In the genomic region with DNA sequence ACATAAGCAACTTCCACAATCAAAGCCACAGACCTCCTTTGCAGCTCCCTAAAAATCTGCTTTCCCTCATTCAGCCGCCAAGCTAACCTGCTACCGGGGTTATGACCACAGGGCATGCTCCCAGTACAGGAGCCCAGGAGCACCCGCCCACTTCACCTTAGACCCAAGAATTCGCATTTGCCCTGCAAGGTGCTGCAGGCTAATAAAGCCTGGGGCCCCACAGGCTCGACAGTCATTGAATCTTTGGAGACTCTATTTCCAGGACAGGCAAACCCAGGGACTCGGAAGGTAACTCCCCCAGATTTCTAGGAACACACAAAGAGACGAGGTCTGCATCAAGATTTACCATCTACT, we compare ENCODE assay signal across 8 cellular contexts. TPM values are rescaled to one million over a fixed set of nuclear protein-coding genes. Genes with fewer than 3 reads are reported as not detected.
DNase-seq lines count a peak whose midpoint lies in the region; ATAC-seq and TF ChIP-seq lines count a peak whose summit lies in the region.

No MANE protein-coding gene starts in this region.

- H3K27me3 ChIP-seq in endodermal cell (ENCODE audit: control insufficient read depth, insufficient read depth, low read length, poor library complexity, severe bottlenecking) (no peaks in the 10 kb centered on the region), neutrophil (no peaks in the 10 kb centered on the region)

- no peaks in the 10 kb centered on the region for H3K27me3 Mint-ChIP-seq in endodermal cell (ENCODE audit: insufficient read depth)

- H3K4me3 Mint-ChIP-seq in endodermal cell = peak overlapping the region; percentile 84

- TF ChIP-seq CTCF in endodermal cell (conservative IDR thresholded peaks at IDR 0.05) = peak; percentile 20
- TF ChIP-seq CTCF in neutrophil (IDR thresholded peaks at IDR 0.05) = no peak

- H3K36me3 ChIP-seq in endodermal cell (ENCODE audit: control insufficient read depth, insufficient read depth, low read length) (no peaks in the 10 kb centered on the region), neutrophil (no peaks in the 10 kb centered on the region)

- 22 to 40% methylated on average over 1 to 7 of the region's 7 CpGs for WGBS in endodermal cell (ENCODE audit: insufficient coverage in 1 of 2, insufficient read length in 1 of 2), 2 experiments

- peaks cover 40% of the 10 kb centered on the region for H3K4me1 Mint-ChIP-seq in endodermal cell

- H3K4me1 ChIP-seq in endodermal cell (ENCODE audit: control insufficient read depth, insufficient read depth, low read length) (no peaks in the 10 kb centered on the region), neutrophil (ENCODE audit: control insufficient read depth in 1 of 2, insufficient read depth in 1 of 2, low read depth in 1 of 2, low read length in 1 of 2) (peaks cover 39 to 52% of the 10 kb centered on the region in 2 experiments)

- peaks cover 4% of the 10 kb centered on the region for H3K36me3 Mint-ChIP-seq in endodermal cell (ENCODE audit: low read depth)

- peak; percentile 26 for DNase-seq in NCI-H1092 treated with DMSO at 0.1 percent for 48 hours (lab: John Stamatoyannopoulos, UW)
- no peak for DNase-seq in NCI-H1092 (lab: John Stamatoyannopoulos, UW)
- peak; percentile 63 for DNase-seq in OCI-M1 (lab: John Stamatoyannopoulos, UW)
- DNase-seq in endodermal cell = no peak
- DNase-seq in NCI-H2107 (lab: John Stamatoyannopoulos, UW) = no peak

- H3K9me3 ChIP-seq in endodermal cell (ENCODE audit: control insufficient read depth, low read length) (peaks cover 10% of the 10 kb centered on the region), neutrophil (no peaks in the 10 kb centered on the region)

- peak overlapping the region; percentile 85 for H3K27ac Mint-ChIP-seq in endodermal cell

- no peak for ATAC-seq in GM21723 (IDR thresholded peaks at IDR 0.05; ENCODE audit: unreplicated experiment)
- ATAC-seq in HG02623 (IDR thresholded peaks at IDR 0.05; ENCODE audit: unreplicated experiment) = no peak

- H3K9ac ChIP-seq in endodermal cell (ENCODE audit: extremely low read depth, low read length, poor library complexity, severe bottlenecking) = peak overlapping the region; percentile 72

- no peak overlapping the region for H3K27ac ChIP-seq in endodermal cell (ENCODE audit: low read depth, low read length)
- peak overlapping the region; percentile 99 for H3K27ac ChIP-seq in neutrophil

- H3K4me3 ChIP-seq in endodermal cell (ENCODE audit: low read length) (peak overlapping the region; percentile 94), neutrophil (ENCODE audit: low read depth in 1 of 2, low read length in 1 of 2) (peak overlapping the region; percentile 77 to 84)

- H3K9me3 Mint-ChIP-seq in endodermal cell = no peaks in the 10 kb centered on the region

RNA-seq across cellular contexts. Expression of gene RAPGEF1, which starts 1.1 kb away (rescaled TPM):
- total RNA-seq in endodermal cell = 10 to 100 TPM; 63.4 to 85.5 TPM
- 38.1 TPM for polyA plus RNA-seq in endodermal cell (2013, experiment 1 of 2)
- polyA plus RNA-seq in endodermal cell (2013, experiment 2 of 2) = 34.1 TPM

Comparison
In these comparisons a context has a peak if more than half of its experiments do, and no peak if none do; other contexts are left out.
1. DNase-seq: peak in NCI-H1092 treated with DMSO at 0.1 percent for 48 hours (single experiment) and OCI-M1 (single experiment); none in NCI-H1092 (single experiment), endodermal cell (single experiment) and NCI-H2107 (single experiment).